In genomic region chr7:14286036-14286435, GRCh38 we compare ENCODE assay signal across 16 cellular contexts.
DNase-seq lines count a peak whose midpoint lies in the region; ATAC-seq and TF ChIP-seq lines count a peak whose summit lies in the region.
"Had no signal": no experiment of that assay in that cellular context is flagged by ENCODE, and none has a peak within 500 bp of the region (broad histone marks: within the 10 kb centered on the region; RNA-seq: fewer than 3 reads in every experiment).

No MANE protein-coding gene starts in this region.

- H3K9me3 Mint-ChIP-seq in neural progenitor cell = no peaks in the 10 kb centered on the region
- H3K9me3 Mint-ChIP-seq: CD8-positive, alpha-beta T cell; GM23338 had no signal

- no peak overlapping the region for H3K4me2 ChIP-seq in neural progenitor cell
- H3K4me2 ChIP-seq: BLaER1 treated with 17β-estradiol and CSF1 and Interleukin-3, amounts not matched to agents 10 nM and 100 nM; GM23338 had no signal

- peak overlapping the region; percentile 26 for H2AFZ ChIP-seq in neural progenitor cell (replicated peaks)
- H2AFZ ChIP-seq: GM23338 had no signal

- no peak overlapping the region for H3K27ac ChIP-seq in RWPE2 (ENCODE audit: poor library complexity, severe bottlenecking)
- H3K27ac ChIP-seq in neural progenitor cell = no peak overlapping the region
- H3K27ac ChIP-seq: BLaER1 treated with 17β-estradiol and CSF1 and Interleukin-3, amounts not matched to agents 10 nM and 100 nM had no signal

- no peaks in the 10 kb centered on the region for H3K9me3 ChIP-seq in RWPE2 (ENCODE audit: severe bottlenecking)
- H3K9me3 ChIP-seq in neural progenitor cell (ENCODE audit: low read depth) = no peaks in the 10 kb centered on the region
- H3K9me3 ChIP-seq: BLaER1 treated with 17β-estradiol and CSF1 and Interleukin-3, amounts not matched to agents 10 nM and 100 nM had no signal

- H3K27me3 ChIP-seq in RWPE2 (ENCODE audit: insufficient read depth, poor library complexity, severe bottlenecking) (no peaks in the 10 kb centered on the region), neural progenitor cell (no peaks in the 10 kb centered on the region)
- H3K27me3 ChIP-seq: BLaER1 treated with 17β-estradiol and CSF1 and Interleukin-3, amounts not matched to agents 10 nM and 100 nM had no signal

- no peaks in the 10 kb centered on the region for H3F3A ChIP-seq in neural progenitor cell (ENCODE audit: low read depth)

- H3K4me1 Mint-ChIP-seq in neural progenitor cell = no peaks in the 10 kb centered on the region
- H3K4me1 Mint-ChIP-seq: B cell had no signal

- TF ChIP-seq CTCF in RWPE2 (IDR thresholded peaks at IDR 0.05; ENCODE audit: poor library complexity, severe bottlenecking) = no peak
- no peak for TF ChIP-seq CTCF in neural progenitor cell (IDR thresholded peaks at IDR 0.05)
- no peak for TF ChIP-seq CTCF in lower leg skin (IDR thresholded peaks at IDR 0.05)

- ATAC-seq in RWPE2 (ENCODE audit: low read depth) = peak; percentile 46; the same call in 1 of the 3 replicates
- no peak for ATAC-seq in GM21528 (IDR thresholded peaks at IDR 0.05; ENCODE audit: low FRiP score, unreplicated experiment)
- ATAC-seq: CD8-positive, alpha-beta T cell; GM23338; HCT116 had no signal

- H3K4me1 ChIP-seq in RWPE2 (ENCODE audit: insufficient read depth, poor library complexity, severe bottlenecking) = no peaks in the 10 kb centered on the region
- no peaks in the 10 kb centered on the region for H3K4me1 ChIP-seq in neural progenitor cell
- H3K4me1 ChIP-seq: BLaER1 treated with 17β-estradiol and CSF1 and Interleukin-3, amounts not matched to agents 10 nM and 100 nM had no signal

- H3K79me2 ChIP-seq in neural progenitor cell (ENCODE audit: low read depth) = no peaks in the 10 kb centered on the region

- H3K4me3 ChIP-seq in RWPE2 (ENCODE audit: severe bottlenecking) = no peak overlapping the region
- no peak overlapping the region for H3K4me3 ChIP-seq in neural progenitor cell
- H3K4me3 ChIP-seq in lower leg skin (ENCODE audit: low read depth, poor library complexity, severe bottlenecking) = no peak overlapping the region
- H3K4me3 ChIP-seq: BLaER1 treated with 17β-estradiol and CSF1 and Interleukin-3, amounts not matched to agents 10 nM and 100 nM; GM23338 had no signal

- intact Hi-C loops in lower leg skin (cut with DNase I; ENCODE audit: low total_unique reads) = no loop called here

- 42 to 48% methylated on average over 4 of the region's 4 CpGs for WGBS in lower leg skin, 2 donors

- H3K36me3 ChIP-seq in RWPE2 (ENCODE audit: low read depth) (no peaks in the 10 kb centered on the region), neural progenitor cell (no peaks in the 10 kb centered on the region)
- H3K36me3 ChIP-seq: BLaER1 treated with 17β-estradiol and CSF1 and Interleukin-3, amounts not matched to agents 10 nM and 100 nM had no signal

- DNase-seq in ELR (ENCODE audit: low read depth) = peak; percentile 44
- peak; percentile 26 for DNase-seq in NCI-H226
- no peak for DNase-seq in RWPE2 (ENCODE audit: low spot score)
- no peak for DNase-seq in neural progenitor cell (ENCODE audit: low spot score)
- DNase-seq in HK-2 (ENCODE audit: unreplicated experiment) = no peak
- DNase-seq in lower leg skin (ENCODE audit: low spot score in 2 of 2) = no peak
- DNase-seq: Calu3; CD8-positive, alpha-beta T cell; DMS79 treated with DMSO at 0.1 percent for 48 hours; EL; H7 had no signal

- H3K27me3 Mint-ChIP-seq in neural progenitor cell (ENCODE audit: insufficient read depth, low read depth) = no peaks in the 10 kb centered on the region
- H3K27me3 Mint-ChIP-seq: B cell had no signal

- H3K4me3 Mint-ChIP-seq in neural progenitor cell = no peak overlapping the region
- H3K4me3 Mint-ChIP-seq: B cell; CD8-positive, alpha-beta T cell; GM23338 had no signal

- no peaks in the 10 kb centered on the region for H4K20me1 ChIP-seq in neural progenitor cell (ENCODE audit: low read depth)
- H4K20me1 ChIP-seq: BLaER1 treated with 17β-estradiol and CSF1 and Interleukin-3, amounts not matched to agents 10 nM and 100 nM had no signal

- H3K9ac ChIP-seq in neural progenitor cell = no peak overlapping the region
- H3K9ac ChIP-seq: BLaER1 treated with 17β-estradiol and CSF1 and Interleukin-3, amounts not matched to agents 10 nM and 100 nM had no signal

- H3K27ac Mint-ChIP-seq in neural progenitor cell = no peak overlapping the region
- H3K27ac Mint-ChIP-seq: B cell; CD8-positive, alpha-beta T cell; GM23338 had no signal

- no peaks in the 10 kb centered on the region for H3K36me3 Mint-ChIP-seq in neural progenitor cell
- H3K36me3 Mint-ChIP-seq: CD8-positive, alpha-beta T cell had no signal

- TF ChIP-seq POLR2A in lower leg skin (IDR thresholded peaks at IDR 0.05) = no peak

Comparison
In these comparisons a context has a peak if more than half of its experiments do, and no peak if none do; other contexts are left out.
1. DNase-seq: peak in ELR (single experiment) and NCI-H226 (single experiment); none in RWPE2 (single experiment), neural progenitor cell (single experiment), HK-2 (single experiment) and lower leg skin (0 of 2).